8 cellular contexts compared by ENCODE assay signal in the genomic region with DNA sequence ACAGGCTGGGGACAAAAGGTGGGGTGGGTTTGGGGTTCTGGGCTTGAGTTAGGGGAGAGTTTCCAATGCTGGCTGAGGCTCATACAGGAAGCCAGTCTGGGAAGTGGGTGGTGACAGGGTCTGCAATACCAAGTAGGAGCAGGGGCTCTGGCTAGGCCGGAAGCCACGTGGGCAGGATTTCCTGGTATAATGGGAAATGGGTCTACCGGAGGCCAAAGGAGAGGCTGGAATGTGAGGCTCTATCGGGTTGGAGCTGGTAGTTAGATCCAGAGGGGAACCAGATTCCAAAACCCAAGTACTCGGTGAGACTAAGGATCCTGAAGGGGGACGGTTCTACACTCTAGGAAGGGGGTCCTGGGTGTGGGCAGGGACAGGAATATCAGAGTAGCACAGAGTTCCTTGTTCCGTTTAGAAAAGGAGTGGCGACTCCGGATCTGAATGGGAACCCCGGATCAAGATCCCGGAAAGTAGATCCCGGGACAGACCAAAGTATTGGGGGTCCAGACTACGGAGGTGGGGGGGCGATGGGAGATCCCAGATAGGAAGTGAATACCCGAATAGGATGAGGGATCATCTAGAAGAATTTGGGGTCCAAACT. TPM values are rescaled to one million over a fixed set of nuclear protein-coding genes. Genes with fewer than 3 reads are reported as not detected.
DNase-seq lines count a peak whose midpoint lies in the region; ATAC-seq, FAIRE-seq and TF ChIP-seq lines count a peak whose summit lies in the region.

No MANE protein-coding gene starts in this region.

- POLR2A ChIA-PET in BJ (lab: Charles Lee), result interaction anchor here (0.6 kb wide), 1 partner anchor 22 kb away, joined by 4 read pairs; a partner anchor contains a TSS
- POLR2A ChIA-PET in IMR-90 (lab: Charles Lee; ENCODE audit: unreplicated experiment), result no interaction called here

- TF ChIP-seq RAD21 in IMR-90 (IDR thresholded peaks at IDR 0.05; ENCODE audit: low read length), result no peak

- BruUV-seq in IMR-90 (replicated peaks; lab: Mats Ljungman, UMichigan), result no TSS peak

- peak overlapping the region; percentile 62 for H4K91ac ChIP-seq in IMR-90 (ENCODE audit: insufficient read depth, low read depth, low read length)

- H3K27me3 ChIP-seq in BJ (ENCODE audit: control insufficient read depth, insufficient read depth, low read length) (no peaks in the 10 kb centered on the region; the same call in 1 of the 2 replicates), IMR-90 (ENCODE audit: control insufficient read depth, insufficient read depth, low read length) (no peaks in the 10 kb centered on the region), tibial artery (peaks cover 0 to 25% of the 10 kb centered on the region in 2 donors)

- H3K56ac ChIP-seq in IMR-90 (ENCODE audit: extremely low read depth, insufficient read depth, low read length), result peak overlapping the region; percentile 64

- H3K27ac ChIP-seq in IMR-90 (ENCODE audit: insufficient read depth, low read length) (peak overlapping the region; percentile 95), tibial artery (peak overlapping the region; percentile 75 to 80)

- peak overlapping the region; percentile 95 for H2AK9ac ChIP-seq in IMR-90 (replicated peaks; ENCODE audit: low read depth, low read length, poor library complexity)

- H2BK120ac ChIP-seq in IMR-90 (ENCODE audit: low read depth, low read length), result peak overlapping the region; percentile 3; the same call in 1 of the 2 replicates

- peak overlapping the region; percentile 92 for H3K4ac ChIP-seq in IMR-90 (ENCODE audit: low read depth, low read length)

- no peak for FAIRE-seq in D721Med (lab: Jason Lieb, UNC)

- in situ Hi-C loops in IMR-90 (cut with MboI; ENCODE audit: low sequenced_read_pairs) (no loop called here), astrocyte of the cerebellum (cut with HindIII; ENCODE audit: low sequenced_read_pairs) (loop anchor here (10.0 kb wide), 1 partner anchor 118 kb away; a partner anchor contains a TSS)

- dilution Hi-C loops in IMR-90 (cut with HindIII; ENCODE audit: low sequenced_read_pairs, unreplicated experiment), result no loop called here

- H3K4me3 ChIP-seq in BJ (ENCODE audit: low read depth, low read length) (peak overlapping the region; percentile 90), IMR-90 (ENCODE audit: insufficient read depth, low read depth, low read length) (peak overlapping the region; percentile 98), astrocyte of the cerebellum (ENCODE audit: low read depth, low read length) (peak overlapping the region; percentile 100), tibial artery (peak overlapping the region; percentile 92 to 96)

- H2BK5ac ChIP-seq in IMR-90 (ENCODE audit: low read depth, low read length, poor library complexity, severe bottlenecking), result peak overlapping the region; percentile 64

- CTCF ChIA-PET in BJ (lab: Yijun Ruan, JAX) (interaction anchor here (1.3 to 12.9 kb wide), 8 partner anchors 11 to 163 kb away, joined by 5 to 321 read pairs (median 16); a partner anchor contains a TSS), IMR-90 (lab: Yijun Ruan, JAX) (interaction anchor here (0.6 to 5.9 kb wide), 3 partner anchors 15 to 29 kb away, joined by 3 to 37 read pairs (median 3); a partner anchor contains a TSS)

- no peak overlapping the region for H2BK20ac ChIP-seq in IMR-90 (ENCODE audit: low read depth, low read length)

- H2AK5ac ChIP-seq in IMR-90 (ENCODE audit: low read depth, low read length), result peak overlapping the region; percentile 76

- H3K36me3 ChIP-seq in BJ (ENCODE audit: control insufficient read depth, insufficient read depth, low read length), result peaks cover 5% of the 10 kb centered on the region
- peaks cover 11% of the 10 kb centered on the region for H3K36me3 ChIP-seq in IMR-90 (ENCODE audit: control insufficient read depth, insufficient read depth, low read length)
- peaks cover 0 to 8% (median 0%) of the 10 kb centered on the region in 3 donors for H3K36me3 ChIP-seq in tibial artery

- no peak overlapping the region for H3K18ac ChIP-seq in IMR-90 (ENCODE audit: low read depth, low read length)

- H3K79me1 ChIP-seq in IMR-90 (ENCODE audit: low read depth in 1 of 2, low read length in 2 of 2), result peaks cover 15 to 40% of the 10 kb centered on the region in 2 experiments; a peak in 3 of 4 replicates

- H4K20me1 ChIP-seq in IMR-90 (ENCODE audit: insufficient read depth, low read length), result peaks cover 50% of the 10 kb centered on the region

- H2BK15ac ChIP-seq in IMR-90 (ENCODE audit: low read depth, low read length), result no peak overlapping the region

- no peak for TF ChIP-seq POLR2A in IMR-90 (IDR thresholded peaks at IDR 0.05; ENCODE audit: low read depth, low read length)

- intact Hi-C loops in IMR-90 (cut with micrococcal nuclease) (loop anchor here (10.0 kb wide), 1 partner anchor 292 kb away; no protein-coding TSS in a partner anchor), tibial artery (cut with DNase I; ENCODE audit: low total_unique reads) (loop anchor here (10.0 kb wide), 1 partner anchor 162 kb away; a partner anchor contains a TSS)

- H3K4me1 ChIP-seq in IMR-90 (ENCODE audit: control insufficient read depth, insufficient read depth, low read length), result peaks cover 4% of the 10 kb centered on the region
- H3K4me1 ChIP-seq in tibial artery, result peaks cover 0 to 46% (median 43%) of the 10 kb centered on the region in 4 donors

- H3K9ac ChIP-seq in IMR-90 (ENCODE audit: low read depth, low read length), result peak overlapping the region; percentile 95

- no peaks in the 10 kb centered on the region for H3K9me3 ChIP-seq in IMR-90 (ENCODE audit: control insufficient read depth, insufficient read depth, low read length)
- no peaks in the 10 kb centered on the region for H3K9me3 ChIP-seq in tibial artery

- peak overlapping the region; percentile 96 for H3K23ac ChIP-seq in IMR-90 (ENCODE audit: low read depth, low read length)

- TF ChIP-seq CTCF in BJ (IDR thresholded peaks at IDR 0.05; ENCODE audit: insufficient read depth, low read depth, low read length) (no peak), IMR-90 (conservative IDR thresholded peaks at IDR 0.05; ENCODE audit: low read depth, low read length) (no peak), astrocyte of the cerebellum (IDR thresholded peaks at IDR 0.05; ENCODE audit: low read depth, low read length, missing control alignments) (no peak), tibial artery (IDR thresholded peaks at IDR 0.05) (no peak), D721Med (IDR thresholded peaks at IDR 0.05; ENCODE audit: insufficient read depth, missing control alignments) (no peak)

- 0 out of 2 replicates have a peak, but pooled peaks cover 2% of the 10 kb centered on the region for H3K9me1 ChIP-seq in IMR-90 (ENCODE audit: insufficient read depth, low read length)

- H3K14ac ChIP-seq in IMR-90 (replicated peaks; ENCODE audit: low read depth, low read length), result peak overlapping the region; percentile 96

- DNase-seq in BJ (ENCODE audit: low read depth), result no peak
- DNase-seq in IMR-90, result no peak
- DNase-seq in astrocyte of the cerebellum (ENCODE audit: low read depth), result no peak
- peak; percentile 38 for DNase-seq in kidney glomerular epithelial cell (lab: John Stamatoyannopoulos, UW)
- no peak for DNase-seq in tibial artery
- DNase-seq in D721Med (ENCODE audit: insufficient read length, low spot score), result no peak
- no peak for DNase-seq in SHP77 (lab: John Stamatoyannopoulos, UW)

- H3K4me2 ChIP-seq in IMR-90 (ENCODE audit: low read depth, low read length), result peak overlapping the region; percentile 98

- ATAC-seq in IMR-90 (ENCODE audit: low read depth) (no peak), HG03025 (IDR thresholded peaks at IDR 0.05; ENCODE audit: low FRiP score, unreplicated experiment) (no peak)

- peak overlapping the region; percentile 40; the same call in 1 of the 2 replicates for H4K5ac ChIP-seq in IMR-90 (ENCODE audit: low read depth, low read length)

- 6% methylated on average over 9 of the region's 15 CpGs; no CpG with 5 or more reads in 1 of the 2 experiments for WGBS in IMR-90 (ENCODE audit: extremely low coverage in 2 of 2, insufficient read length in 1 of 2), 2 experiments

- H2AFZ ChIP-seq in IMR-90 (replicated peaks; ENCODE audit: low read length, poor library complexity), result peak overlapping the region; percentile 68

- peak overlapping the region; percentile 25 to 95; a peak in 3 of 4 replicates for H4K8ac ChIP-seq in IMR-90 (ENCODE audit: low read depth in 2 of 2, low read length in 2 of 2)

TF ChIP-seq in IMR-90, 13 proteins besides CTCF, POLR2A, EP300 and RAD21:
- TF ChIP-seq MAZ (IDR thresholded peaks at IDR 0.05; ENCODE audit: borderline replicate concordance, low read depth, low read length), result no peak
- TF ChIP-seq, protein P1, sequence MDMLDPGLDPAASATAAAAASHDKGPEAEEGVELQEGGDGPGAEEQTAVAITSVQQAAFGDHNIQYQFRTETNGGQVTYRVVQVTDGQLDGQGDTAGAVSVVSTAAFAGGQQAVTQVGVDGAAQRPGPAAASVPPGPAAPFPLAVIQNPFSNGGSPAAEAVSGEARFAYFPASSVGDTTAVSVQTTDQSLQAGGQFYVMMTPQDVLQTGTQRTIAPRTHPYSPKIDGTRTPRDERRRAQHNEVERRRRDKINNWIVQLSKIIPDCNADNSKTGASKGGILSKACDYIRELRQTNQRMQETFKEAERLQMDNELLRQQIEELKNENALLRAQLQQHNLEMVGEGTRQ (IDR thresholded peaks at IDR 0.05; ENCODE audit: low read depth, low read length), result peak; percentile 66
- no peak for TF ChIP-seq CHD1 (IDR thresholded peaks at IDR 0.05; ENCODE audit: low read depth, low read length)
- peak; percentile 65; the same call in 1 of the 2 replicates for TF ChIP-seq MXI1 (IDR thresholded peaks at IDR 0.05; ENCODE audit: borderline replicate concordance, low read depth, low read length)

RNA-seq across cellular contexts. Expression of a gene that starts 0.8 kb away (rescaled TPM):
- 361 and 429 TPM in 2 replicates for polyA plus RNA-seq in BJ (2011; rRNA removed)
- 100 and 134 TPM in 2 replicates for polyA minus RNA-seq in BJ (2011; rRNA and poly(A)+ RNA removed)
- total RNA-seq in IMR-90 (2012; rRNA removed), result 209 and 248 TPM in 2 replicates
- polyA plus RNA-seq in IMR-90 (2012; rRNA removed), result 629 and 650 TPM in 2 replicates
- 391 and 499 TPM in 2 replicates for polyA plus RNA-seq in IMR-90 (2012; cell fraction: cytosol; rRNA removed)
- polyA plus RNA-seq in IMR-90 (2012; cell fraction: nucleus; rRNA removed; ENCODE audit: low replicate concordance), result 1,716 and 1,854 TPM in 2 replicates

RNA-seq across cellular contexts. Expression of a gene that starts 17.8 kb away (rescaled TPM):
- polyA plus RNA-seq in BJ (2011; rRNA removed) (3.4 and 4.2 TPM in 2 replicates), IMR-90 (2012; rRNA removed) (5.9 and 7.0 TPM in 2 replicates)
- polyA minus RNA-seq in BJ (2011; rRNA and poly(A)+ RNA removed), result 11.1 and 15.9 TPM in 2 replicates
- total RNA-seq in IMR-90 (2012; rRNA removed), result 1.7 and 1.8 TPM in 2 replicates
- 4.6 and 8.3 TPM in 2 replicates for polyA plus RNA-seq in IMR-90 (2012; cell fraction: cytosol; rRNA removed)
- polyA plus RNA-seq in IMR-90 (2012; cell fraction: nucleus; rRNA removed; ENCODE audit: low replicate concordance), result 9.1 and 15.3 TPM in 2 replicates

RNA-seq across cellular contexts. Expression of a gene that starts 22.2 kb away (rescaled TPM):
- 31.7 and 40.9 TPM in 2 replicates for polyA plus RNA-seq in BJ (2011; rRNA removed)
- polyA minus RNA-seq in BJ (2011; rRNA and poly(A)+ RNA removed), result 30.4 and 33.3 TPM in 2 replicates
- 35.6 and 40.9 TPM in 2 replicates for total RNA-seq in IMR-90 (2012; rRNA removed)
- 97.9 and 100 TPM in 2 replicates for polyA plus RNA-seq in IMR-90 (2012; rRNA removed)
- polyA plus RNA-seq in IMR-90 (2012; cell fraction: cytosol; rRNA removed), result 34.4 and 52.8 TPM in 2 replicates
- 392 and 648 TPM in 2 replicates for polyA plus RNA-seq in IMR-90 (2012; cell fraction: nucleus; rRNA removed; ENCODE audit: low replicate concordance)
